ENCODE assay signal across 19 cellular contexts in genomic region chr5:134975843-134976242, GRCh38. TPM values are rescaled to one million over a fixed set of nuclear protein-coding genes. Genes with fewer than 3 reads are reported as not detected.
A peak's percentile ranks its signal among the peaks of the same experiment; 100 is the strongest.
DNase-seq lines count a peak whose midpoint lies in the region; ATAC-seq, FAIRE-seq and TF ChIP-seq lines count a peak whose summit lies in the region.
"Had no signal": no experiment of that assay in that cellular context is flagged by ENCODE, and none has a peak within 500 bp of the region (broad histone marks: within the 10 kb centered on the region; RNA-seq: fewer than 3 reads in every experiment).

No MANE protein-coding gene starts in this region.

- dilution Hi-C loops in mammary epithelial cell (cut with HindIII; ENCODE audit: low sequenced_read_pairs) = loop anchor here (5.0 kb wide), 1 partner anchor 59 kb away; no protein-coding TSS in a partner anchor

- H3K9me3 ChIP-seq in mammary epithelial cell (replicated peaks; ENCODE audit: insufficient read depth, low read length) (peaks cover 5% of the 10 kb centered on the region), astrocyte (ENCODE audit: insufficient read depth, low read depth, low read length) (no peaks in the 10 kb centered on the region), upper lobe of right lung (peaks cover 17% of the 10 kb centered on the region)
- H3K9me3 ChIP-seq: HAP-1 had no signal

- H3K79me2 ChIP-seq in mammary epithelial cell (ENCODE audit: insufficient read depth, low read length) (no peaks in the 10 kb centered on the region), astrocyte (ENCODE audit: insufficient read depth, low read length) (no peaks in the 10 kb centered on the region)

- peaks cover 18% of the 10 kb centered on the region for H3K9me3 Mint-ChIP-seq in MCF 10A (ENCODE audit: unreplicated experiment)
- H3K9me3 Mint-ChIP-seq in astrocyte (ENCODE audit: unreplicated experiment) = peaks cover 21% of the 10 kb centered on the region
- H3K9me3 Mint-ChIP-seq in nephron progenitor cell = peaks cover 39% of the 10 kb centered on the region

- in situ Hi-C loops in mammary epithelial cell (cut with MboI; ENCODE audit: low sequenced_read_pairs in 2 of 2) = no loop called here

- ATAC-seq in upper lobe of right lung = no peak

- H3K4me2 ChIP-seq in mammary epithelial cell (ENCODE audit: insufficient read depth, low read depth, low read length) (no peak overlapping the region), astrocyte (ENCODE audit: low read length) (no peak overlapping the region)
- H3K4me2 ChIP-seq: BLaER1 had no signal

- H3K36me3 Mint-ChIP-seq in MCF 10A (ENCODE audit: insufficient read depth, unreplicated experiment) = peaks cover 7% of the 10 kb centered on the region
- peaks cover 15% of the 10 kb centered on the region for H3K36me3 Mint-ChIP-seq in astrocyte (ENCODE audit: low read depth, unreplicated experiment)
- H3K36me3 Mint-ChIP-seq in nephron progenitor cell (ENCODE audit: low read depth) = peaks cover 22% of the 10 kb centered on the region

- intact Hi-C loops in mammary epithelial cell (cut with micrococcal nuclease) (no loop called here), MCF 10A (cut with micrococcal nuclease) (no loop called here), upper lobe of right lung (cut with DNase I) (no loop called here)

- H3K36me3 ChIP-seq in mammary epithelial cell (ENCODE audit: insufficient read depth, low read length) (no peaks in the 10 kb centered on the region), astrocyte (ENCODE audit: insufficient read depth, low read length) (no peaks in the 10 kb centered on the region), upper lobe of right lung (no peaks in the 10 kb centered on the region)
- H3K36me3 ChIP-seq: HAP-1 had no signal

- no peak overlapping the region for H3K4me3 ChIP-seq in mammary epithelial cell (replicated peaks in 1 of 3; ENCODE audit: insufficient read depth in 1 of 3, low read depth in 2 of 3, low read length in 3 of 3)
- no peak overlapping the region for H3K4me3 ChIP-seq in astrocyte (ENCODE audit: insufficient read depth, low read depth, low read length)
- H3K4me3 ChIP-seq in epithelial cell of proximal tubule (ENCODE audit: low read depth, low read length) = no peak overlapping the region
- H3K4me3 ChIP-seq in upper lobe of right lung = no peak overlapping the region
- H3K4me3 ChIP-seq: BLaER1, HAP-1 had no signal

- H3K27me3 ChIP-seq in mammary epithelial cell (ENCODE audit: insufficient read depth, low read length) (no peaks in the 10 kb centered on the region), astrocyte (ENCODE audit: insufficient read depth, low read length) (no peaks in the 10 kb centered on the region), upper lobe of right lung (no peaks in the 10 kb centered on the region)
- H3K27me3 ChIP-seq: BLaER1 had no signal

- H3K9ac ChIP-seq in mammary epithelial cell (ENCODE audit: insufficient read depth, low read length) = no peak overlapping the region
- H3K9ac ChIP-seq in astrocyte (ENCODE audit: low read length) = no peak overlapping the region
- H3K9ac ChIP-seq: BLaER1 had no signal

- H3K4me1 ChIP-seq in mammary epithelial cell (ENCODE audit: insufficient read depth, low read length) (peaks cover 8% of the 10 kb centered on the region), astrocyte (ENCODE audit: insufficient read depth, low read length) (no peaks in the 10 kb centered on the region), upper lobe of right lung (no peaks in the 10 kb centered on the region)
- H3K4me1 ChIP-seq: BLaER1 had no signal

- CTCF ChIA-PET in mammary epithelial cell (lab: Charles Lee; ENCODE audit: low non-redundant PET) (no interaction called here), MCF 10A (lab: Yijun Ruan, JAX) (no interaction called here)

- H3K4me1 Mint-ChIP-seq in MCF 10A (ENCODE audit: insufficient read depth, unreplicated experiment) (peaks cover 6% of the 10 kb centered on the region), astrocyte (ENCODE audit: low read depth, unreplicated experiment) (no peaks in the 10 kb centered on the region), nephron progenitor cell (no peaks in the 10 kb centered on the region)
- H3K4me1 Mint-ChIP-seq: CD4-positive, CD25-positive, alpha-beta regulatory T cell had no signal

- H3K27me3 Mint-ChIP-seq in MCF 10A (ENCODE audit: insufficient read depth, unreplicated experiment) (no peaks in the 10 kb centered on the region), astrocyte (ENCODE audit: low read depth, unreplicated experiment) (no peaks in the 10 kb centered on the region), nephron progenitor cell (ENCODE audit: low read depth, poor library complexity) (peaks cover 10% of the 10 kb centered on the region)
- H3K27me3 Mint-ChIP-seq: CD4-positive, CD25-positive, alpha-beta regulatory T cell had no signal

- BruUV-seq in mammary epithelial cell (replicated peaks; lab: Mats Ljungman, UMichigan) (no TSS peak), MCF 10A (replicated peaks; lab: Mats Ljungman, UMichigan) (no TSS peak)

- H4K20me1 ChIP-seq in mammary epithelial cell (ENCODE audit: insufficient read depth, low read length) (no peaks in the 10 kb centered on the region), astrocyte (ENCODE audit: insufficient read depth, low read length) (no peaks in the 10 kb centered on the region)
- H4K20me1 ChIP-seq: BLaER1 had no signal

- TF ChIP-seq CTCF in mammary epithelial cell (conservative IDR thresholded peaks at IDR 0.05 in 1 of 2, IDR thresholded peaks at IDR 0.05 in 1 of 2; ENCODE audit: extremely low read depth in 1 of 2, insufficient read depth in 1 of 2, low read depth in 1 of 2, low read length in 2 of 2) (no peak), MCF 10A (IDR thresholded peaks at IDR 0.05; ENCODE audit: unreplicated experiment) (no peak), astrocyte (IDR thresholded peaks at IDR 0.05; ENCODE audit: insufficient read depth, low read depth, low read length) (no peak), epithelial cell of proximal tubule (conservative IDR thresholded peaks at IDR 0.05; ENCODE audit: low read depth, low read length) (no peak), upper lobe of right lung (IDR thresholded peaks at IDR 0.05) (no peak), nephron progenitor cell (IDR thresholded peaks at IDR 0.05) (no peak)

- POLR2A ChIA-PET in MCF 10A (lab: Yijun Ruan, JAX) = interaction anchor here (0.8 kb wide), 1 partner anchor 12 kb away, joined by 4 read pairs; no protein-coding TSS in a partner anchor

- H3K27ac ChIP-seq in mammary epithelial cell (ENCODE audit: insufficient read depth, low read depth, low read length) = no peak overlapping the region
- H3K27ac ChIP-seq in astrocyte (ENCODE audit: low read depth, low read length) = no peak overlapping the region
- no peak overlapping the region for H3K27ac ChIP-seq in upper lobe of right lung
- H3K27ac ChIP-seq: 22Rv1, BLaER1 had no signal

- H3K27ac Mint-ChIP-seq in MCF 10A (ENCODE audit: low read depth, unreplicated experiment) = no peak overlapping the region
- no peak overlapping the region for H3K27ac Mint-ChIP-seq in astrocyte (ENCODE audit: unreplicated experiment)
- H3K27ac Mint-ChIP-seq in nephron progenitor cell = no peak overlapping the region
- H3K27ac Mint-ChIP-seq: CD4-positive, CD25-positive, alpha-beta regulatory T cell had no signal

- H2AFZ ChIP-seq in mammary epithelial cell (ENCODE audit: low read depth, low read length) (no peak overlapping the region), astrocyte (ENCODE audit: low read depth, low read length) (no peak overlapping the region)

- no peak overlapping the region for H3K4me3 Mint-ChIP-seq in MCF 10A (ENCODE audit: unreplicated experiment)
- H3K4me3 Mint-ChIP-seq in astrocyte (ENCODE audit: unreplicated experiment) = no peak overlapping the region
- H3K4me3 Mint-ChIP-seq in nephron progenitor cell = no peak overlapping the region

- DNase-seq in mammary epithelial cell (peak; percentile 44), MCF 10A (ENCODE audit: unreplicated experiment) (no peak), astrocyte (ENCODE audit: low read depth) (peak; percentile 16), epithelial cell of proximal tubule (ENCODE audit: low read depth) (peak; percentile 12), renal cortical epithelial cell (ENCODE audit: low read depth) (peak; percentile 67), upper lobe of right lung (no peak), H4 (ENCODE audit: low spot score) (no peak), nephron progenitor cell (no peak)
- DNase-seq: AML-193; Calu3; CD4-positive, CD25-positive, alpha-beta regulatory T cell; DMS79; GOT3 had no signal

- no peak for FAIRE-seq in astrocyte (lab: Jason Lieb, UNC)
- FAIRE-seq: G401.6, GM12891 had no signal

RNA-seq across cellular contexts. Expression of gene CATSPER3, which starts 8.1 kb away (rescaled TPM):
- not detected for total RNA-seq in mammary epithelial cell
- polyA plus RNA-seq in mammary epithelial cell = 0.09 TPM
- not detected for polyA minus RNA-seq in mammary epithelial cell
- 0.91 and 1.9 TPM in 2 replicates for total RNA-seq in MCF 10A (2022)
- total RNA-seq in astrocyte = 0.26 and 0.39 TPM in 2 replicates
- total RNA-seq in epithelial cell of proximal tubule = 0.29 TPM in 1 of 2 replicates, not detected in the other
- total RNA-seq in renal cortical epithelial cell = 0.10 TPM in 1 of 2 replicates, not detected in the other
- total RNA-seq in upper lobe of right lung = 0.87 TPM
- total RNA-seq in H4 (2014; rRNA removed; shearing (Covaris generic)) = 0.08 TPM in 1 of 2 replicates, not detected in the other
- total RNA-seq: HT-29 had no signal

RNA-seq across cellular contexts. Expression of gene PITX1, which starts 58.2 kb away (rescaled TPM):
- 10 to 100 TPM in 1 of 2 donors, 1 to 10 TPM in 1; 2.7 to 21.3 TPM for total RNA-seq in mammary epithelial cell
- 9.2 TPM for polyA plus RNA-seq in mammary epithelial cell
- 0.57 TPM for polyA minus RNA-seq in mammary epithelial cell
- total RNA-seq in MCF 10A (2022) = 37.1 and 42.9 TPM in 2 replicates
- 0.52 TPM in 1 of 2 replicates, not detected in the other for total RNA-seq in astrocyte
- total RNA-seq in epithelial cell of proximal tubule = 0.14 and 1.6 TPM in 2 replicates
- total RNA-seq in renal cortical epithelial cell = 0.55 and 1.4 TPM in 2 replicates
- not detected for total RNA-seq in upper lobe of right lung
- 27.0 and 32.6 TPM in 2 replicates for total RNA-seq in H4 (2014; rRNA removed; shearing (Covaris generic))
- total RNA-seq: CD4-positive, CD25-positive, alpha-beta regulatory T cell had no signal
- polyA plus RNA-seq: CD4-positive, CD25-positive, alpha-beta regulatory T cell had no signal

Comparison
In these comparisons a context has a peak if more than half of its experiments do, and no peak if none do; other contexts are left out.
1. DNase-seq: peak in mammary epithelial cell (single experiment), astrocyte (single experiment), epithelial cell of proximal tubule (single experiment) and renal cortical epithelial cell (single experiment); none in MCF 10A (single experiment), upper lobe of right lung (single experiment), H4 (single experiment) and nephron progenitor cell (single experiment).